ENCODE assay signal across 17 cellular contexts in the genomic region with DNA sequence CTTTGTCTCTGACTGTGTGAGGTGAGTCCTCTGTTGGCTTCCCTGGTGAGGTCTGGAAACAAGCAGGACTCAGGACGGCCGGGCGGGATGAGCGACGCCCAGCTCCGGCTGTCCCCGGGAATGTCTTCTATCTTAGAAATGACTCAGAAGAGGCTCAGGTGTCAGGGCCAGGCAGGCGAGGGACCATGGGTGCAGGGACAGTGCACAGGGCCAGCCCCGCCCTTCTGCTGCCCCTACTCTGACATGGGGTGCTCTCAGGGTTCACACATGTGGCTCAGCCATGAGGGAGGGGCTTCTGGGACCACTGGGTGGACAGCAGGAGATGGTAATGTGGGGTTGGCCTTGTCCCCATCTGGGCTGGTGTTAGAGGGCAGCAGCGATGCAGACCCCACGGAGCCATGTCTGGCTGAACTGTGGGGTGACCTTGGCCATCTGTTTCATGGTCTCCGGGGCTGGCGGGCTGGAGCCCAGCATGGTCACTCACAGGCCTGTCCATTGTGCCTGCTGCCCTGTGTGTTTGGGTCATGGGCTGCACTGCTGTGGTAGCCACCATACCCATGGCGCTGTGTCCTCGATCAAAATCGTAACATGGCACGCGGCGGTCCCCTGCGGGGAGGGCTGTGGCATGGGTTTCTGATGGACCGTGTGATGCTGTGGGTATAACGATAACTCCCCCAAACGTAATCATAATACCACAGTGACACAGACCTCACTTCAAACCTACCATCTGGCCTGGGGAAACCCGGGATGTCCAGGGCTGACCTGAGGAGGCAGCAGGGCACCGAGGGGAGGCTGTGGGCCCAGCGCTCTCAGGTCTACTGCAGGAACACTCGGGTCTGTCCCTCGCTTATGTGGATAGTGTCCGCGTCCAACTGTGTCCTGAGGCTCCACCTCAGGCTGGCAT.
DNase-seq lines count a peak whose midpoint lies in the region; TF ChIP-seq lines count a peak whose summit lies in the region.
"Had no signal": no experiment of that assay in that cellular context is flagged by ENCODE, and none has a peak within 500 bp of the region (broad histone marks: within the 10 kb centered on the region; RNA-seq: fewer than 3 reads in every experiment).

No MANE protein-coding gene starts in this region.

- H3K36me3 ChIP-seq in left ventricle myocardium inferior (no peaks in the 10 kb centered on the region), thyroid gland (no peaks in the 10 kb centered on the region)
- H3K36me3 ChIP-seq: ascending aorta had no signal

- H3K27ac ChIP-seq in left ventricle myocardium inferior (replicated peaks) (no peak overlapping the region), thyroid gland (no peak overlapping the region)
- H3K27ac ChIP-seq: ascending aorta, RWPE1 had no signal

- intact Hi-C loops in CD14-positive monocyte (cut with micrococcal nuclease): no loop called here
- intact Hi-C loops in left ventricle myocardium inferior (cut with micrococcal nuclease): no loop called here
- intact Hi-C loops in posterior vena cava (cut with DNase I): no loop called here
- intact Hi-C loops in Calu3 (cut with micrococcal nuclease; ENCODE audit: unreplicated experiment): no loop called here
- intact Hi-C loops in thyroid gland (cut with DNase I): no loop called here

- DNase-seq in CD14-positive monocyte (ENCODE audit: low spot score) (peak; percentile 21), HuH-7 (ENCODE audit: low spot score) (peak; percentile 2), left ventricle myocardium inferior (peak; percentile 11), posterior vena cava (ENCODE audit: low spot score) (peak; percentile 71), Calu3 (no peak), CD1c-positive myeloid dendritic cell (ENCODE audit: extremely low spot score) (no peak), thyroid gland (no peak)
- DNase-seq: activated CD8-positive, alpha-beta T cell treated with anti-CD3 and anti-CD28 coated beads for 36 hours; KG1; mesendoderm; MV-4-11; NCI-H1930; NCI-H446 treated with DMSO at 0.1 percent for 48 hours; NK-92 treated with Interleukin-12 subunit alpha and Interleukin-12 subunit beta, amount 100 ng/mL, for 24 hours had no signal

- H3K4me1 Mint-ChIP-seq in CD14-positive monocyte (no peaks in the 10 kb centered on the region), Calu3 (ENCODE audit: low read depth, unreplicated experiment) (no peaks in the 10 kb centered on the region)

- H3K4me3 Mint-ChIP-seq in CD14-positive monocyte (peak overlapping the region in 1 of 2 donors; percentile 30), Calu3 (ENCODE audit: low read depth, unreplicated experiment) (no peak overlapping the region)
- H3K4me3 Mint-ChIP-seq: activated CD8-positive, alpha-beta T cell treated with anti-CD3 and anti-CD28 coated beads for 36 hours; T-cell had no signal

- TF ChIP-seq CTCF in CD14-positive monocyte (IDR thresholded peaks at IDR 0.05): no peak
- no peak for TF ChIP-seq CTCF in left ventricle myocardium inferior (IDR thresholded peaks at IDR 0.05; ENCODE audit: borderline replicate concordance)
- no peak for TF ChIP-seq CTCF in Calu3 (IDR thresholded peaks at IDR 0.05; ENCODE audit: unreplicated experiment)
- no peak for TF ChIP-seq CTCF in thyroid gland (IDR thresholded peaks at IDR 0.05)

- H3K27ac Mint-ChIP-seq in CD14-positive monocyte (no peak overlapping the region), Calu3 (ENCODE audit: unreplicated experiment) (no peak overlapping the region)
- H3K27ac Mint-ChIP-seq: activated CD8-positive, alpha-beta T cell treated with anti-CD3 and anti-CD28 coated beads for 36 hours; T-cell had no signal

- no TSS peak for BruUV-seq in Calu3 (replicated peaks; lab: Mats Ljungman, UMichigan)

- 79 to 88% methylated on average over 27 to 28 of the region's 30 CpGs for WGBS in thyroid gland, 2 donors

- peaks cover 61 to 90% (median 68%) of the 10 kb centered on the region in 3 donors for H3K27me3 Mint-ChIP-seq in CD14-positive monocyte (ENCODE audit: low read depth in 3 of 3)
- H3K27me3 Mint-ChIP-seq in Calu3 (ENCODE audit: unreplicated experiment): peaks cover 51% of the 10 kb centered on the region

- H3K4me1 ChIP-seq in left ventricle myocardium inferior: no peaks in the 10 kb centered on the region
- no peaks in the 10 kb centered on the region for H3K4me1 ChIP-seq in thyroid gland
- H3K4me1 ChIP-seq: ascending aorta had no signal

- H3K36me3 Mint-ChIP-seq in CD14-positive monocyte (no peaks in the 10 kb centered on the region), Calu3 (ENCODE audit: insufficient read depth, unreplicated experiment) (no peaks in the 10 kb centered on the region)
- H3K36me3 Mint-ChIP-seq: T-cell had no signal

- peaks cover 6 to 15% (median 12%) of the 10 kb centered on the region in 7 donors for H3K9me3 Mint-ChIP-seq in CD14-positive monocyte
- H3K9me3 Mint-ChIP-seq in Calu3 (ENCODE audit: low read depth, unreplicated experiment): no peaks in the 10 kb centered on the region
- H3K9me3 Mint-ChIP-seq: activated CD8-positive, alpha-beta T cell treated with anti-CD3 and anti-CD28 coated beads for 36 hours; T-cell had no signal

- H3K27me3 ChIP-seq in left ventricle myocardium inferior (ENCODE audit: low read depth) (peaks cover 26% of the 10 kb centered on the region), thyroid gland (no peaks in the 10 kb centered on the region)
- H3K27me3 ChIP-seq: ascending aorta had no signal

- TF ChIP-seq POLR2A in thyroid gland (IDR thresholded peaks at IDR 0.05): no peak

- H3K4me3 ChIP-seq in left ventricle myocardium inferior: no peak overlapping the region
- H3K4me3 ChIP-seq in thyroid gland (replicated peaks in 1 of 3): no peak overlapping the region
- H3K4me3 ChIP-seq: ascending aorta had no signal

- H3K9me3 ChIP-seq in left ventricle myocardium inferior (replicated peaks) (peaks cover 6% of the 10 kb centered on the region), thyroid gland (no peaks in the 10 kb centered on the region)
- H3K9me3 ChIP-seq: ascending aorta had no signal

- CTCF ChIA-PET in Calu3 (lab: Charles Lee): no interaction called here

Comparison
In these comparisons a context has a peak if more than half of its experiments do, and no peak if none do; other contexts are left out.
1. DNase-seq: peak in CD14-positive monocyte (single experiment), HuH-7 (single experiment), left ventricle myocardium inferior (single experiment) and posterior vena cava (single experiment); none in Calu3 (single experiment), CD1c-positive myeloid dendritic cell (single experiment) and thyroid gland (0 of 2).